ENCODE assay signal across 22 cellular contexts in genomic region chr17:80442764-80443163, GRCh38. TPM values are rescaled to one million over a fixed set of nuclear protein-coding genes. Genes with fewer than 3 reads are reported as not detected.
"Had no signal": no experiment of that assay in that cellular context is flagged by ENCODE, and none has a peak within 500 bp of the region (broad histone marks: within the 10 kb centered on the region; RNA-seq: fewer than 3 reads in every experiment).

No MANE protein-coding gene starts in this region.

- H3K4me3 ChIP-seq: colonic mucosa, esophagus muscularis mucosa, gastroesophageal sphincter, heart right ventricle, left lung, lung had no signal

- H3K27ac ChIP-seq: colonic mucosa, esophagus muscularis mucosa, foreskin keratinocyte, gastroesophageal sphincter, heart right ventricle, left lung had no signal

- H3K9me3 Mint-ChIP-seq: dendritic cell treated with granulocyte-macrophage colony-stimulating factor and Interleukin-4, amounts not matched to agents 40 ng/mL and 50 ng/mL, for 4 days; memory B cell had no signal

- H3K36me3 ChIP-seq: colonic mucosa, left lung had no signal

- H3K4me1 ChIP-seq: colonic mucosa, foreskin keratinocyte, gastroesophageal sphincter, heart right ventricle, left lung had no signal

- DNase-seq: colonic mucosa; cortex of kidney; effector CD4-positive, alpha-beta T cell; effector memory CD4-positive, alpha-beta T cell; foreskin keratinocyte; hippocampal formation; left cardiac atrium; left ventricle myocardium superior; mammary epithelial cell; mesendoderm; midbrain; naive thymus-derived CD4-positive, alpha-beta T cell had no signal

- H3K27me3 ChIP-seq: colonic mucosa, esophagus muscularis mucosa, foreskin keratinocyte, left lung had no signal

- H3K4me3 Mint-ChIP-seq: dendritic cell treated with granulocyte-macrophage colony-stimulating factor and Interleukin-4, amounts not matched to agents 40 ng/mL and 50 ng/mL, for 4 days; memory B cell; naive thymus-derived CD4-positive, alpha-beta T cell had no signal

- H3K27me3 Mint-ChIP-seq: dendritic cell treated with granulocyte-macrophage colony-stimulating factor and Interleukin-4, amounts not matched to agents 40 ng/mL and 50 ng/mL, for 4 days had no signal

- H3K27ac Mint-ChIP-seq: dendritic cell treated with granulocyte-macrophage colony-stimulating factor and Interleukin-4, amounts not matched to agents 40 ng/mL and 50 ng/mL, for 4 days; memory B cell had no signal

- H3K9me3 ChIP-seq: colonic mucosa, esophagus muscularis mucosa, gastroesophageal sphincter, heart right ventricle, left lung had no signal

RNA-seq across cellular contexts. Expression of gene NPTX1, which starts 33.6 kb away (rescaled TPM):
- total RNA-seq: endothelial cell of umbilical vein, epithelial cell of proximal tubule, heart right ventricle, kidney epithelial cell, left cardiac atrium, left ventricle myocardium superior had no signal
- polyA plus RNA-seq: foreskin keratinocyte; naive thymus-derived CD4-positive, alpha-beta T cell had no signal
